Comparison of ENCODE assay signal across 11 cellular contexts in genomic region chr22:44665115-44665514, GRCh38. TPM values are rescaled to one million over a fixed set of nuclear protein-coding genes. Genes with fewer than 3 reads are reported as not detected.
A peak's percentile ranks its signal among the peaks of the same experiment; 100 is the strongest.
DNase-seq lines count a peak whose midpoint lies in the region; ATAC-seq, FAIRE-seq and TF ChIP-seq lines count a peak whose summit lies in the region.
"Had no signal": no experiment of that assay in that cellular context is flagged by ENCODE, and none has a peak within 500 bp of the region (broad histone marks: within the 10 kb centered on the region; RNA-seq: fewer than 3 reads in every experiment).

No MANE protein-coding gene starts in this region.

- H3K9me3 ChIP-seq in gastroesophageal sphincter, result no peaks in the 10 kb centered on the region
- no peaks in the 10 kb centered on the region for H3K9me3 ChIP-seq in osteoblast (ENCODE audit: low read depth, low read length)
- H3K9me3 ChIP-seq: tibial artery had no signal

- H3K36me3 ChIP-seq in gastroesophageal sphincter (no peaks in the 10 kb centered on the region), osteoblast (ENCODE audit: insufficient read depth, low read length) (no peaks in the 10 kb centered on the region)
- H3K36me3 ChIP-seq: tibial artery had no signal

- no peak overlapping the region for H3K4me2 ChIP-seq in osteoblast (ENCODE audit: insufficient read depth, low read length)

- no peak overlapping the region for H3K4me3 ChIP-seq in gastroesophageal sphincter
- H3K4me3 ChIP-seq in osteoblast (ENCODE audit: insufficient read depth, low read length), result no peak overlapping the region
- H3K4me3 ChIP-seq: tibial artery had no signal

- no peak for TF ChIP-seq EP300 in gastroesophageal sphincter (IDR thresholded peaks at IDR 0.05)

- H2AFZ ChIP-seq in osteoblast (ENCODE audit: low read length), result no peak overlapping the region

- no peaks in the 10 kb centered on the region for H3K79me2 ChIP-seq in osteoblast (ENCODE audit: insufficient read depth, low read length)

- DNase-seq in GF-D8 (lab: John Stamatoyannopoulos, UW), result peak; percentile 66
- DNase-seq in NOMO-1 treated with DMSO at 0.1 percent for 48 hours (lab: John Stamatoyannopoulos, UW; ENCODE audit: unreplicated experiment), result peak; percentile 10
- peak; percentile 41 for DNase-seq in osteoblast (ENCODE audit: insufficient read length, low spot score, missing footprints)
- DNase-seq in HTR-8/SVneo (ENCODE audit: insufficient read length, low spot score), result no peak
- DNase-seq in NAMALWA (ENCODE audit: low spot score), result no peak
- DNase-seq: activated T-cell treated with anti-CD3 and anti-CD28 coated beads for 4 hours; central memory CD4-positive, alpha-beta T cell; NCI-H526 had no signal

- peaks cover 31% of the 10 kb centered on the region for H3K27me3 ChIP-seq in gastroesophageal sphincter
- peaks cover 39% of the 10 kb centered on the region for H3K27me3 ChIP-seq in osteoblast (ENCODE audit: insufficient read depth, low read length)

- FAIRE-seq in HTR-8/SVneo (lab: Jason Lieb, UNC), result no peak

- no peak for TF ChIP-seq CTCF in gastroesophageal sphincter (IDR thresholded peaks at IDR 0.05)
- TF ChIP-seq CTCF in osteoblast (IDR thresholded peaks at IDR 0.05; ENCODE audit: extremely low read depth, low read depth, low read length), result no peak

- H3K27ac ChIP-seq in gastroesophageal sphincter (no peak overlapping the region), osteoblast (ENCODE audit: low read depth, low read length) (no peak overlapping the region)
- H3K27ac ChIP-seq: tibial artery had no signal

- WGBS in gastroesophageal sphincter (ENCODE audit: low coverage in 1 of 2), 2 donors, result 77 to 82% methylated on average over 5 to 8 of the region's 9 CpGs

- no peak for TF ChIP-seq POLR2A in gastroesophageal sphincter (IDR thresholded peaks at IDR 0.05)

- ATAC-seq in gastroesophageal sphincter (peak; percentile 44), HG03095 (IDR thresholded peaks at IDR 0.05; ENCODE audit: unreplicated experiment) (no peak)

- H3K4me1 ChIP-seq in gastroesophageal sphincter (peaks cover 0 to 54% (median 4%) of the 10 kb centered on the region in 3 donors), osteoblast (ENCODE audit: insufficient read depth, low read length) (no peaks in the 10 kb centered on the region)

- no peaks in the 10 kb centered on the region for H4K20me1 ChIP-seq in osteoblast (ENCODE audit: insufficient read depth, low read length)

RNA-seq across cellular contexts. Expression of gene PRR5, which starts 36.9 kb away (rescaled TPM):
- 1 to 10 TPM; 4.2 to 9.8 (median 7.1) TPM for total RNA-seq in gastroesophageal sphincter
- 13.0 and 14.8 TPM in 2 replicates for total RNA-seq in osteoblast

Comparison
In these comparisons a context has a peak if more than half of its experiments do, and no peak if none do; other contexts are left out.
1. DNase-seq: peak in GF-D8 (single experiment), NOMO-1 treated with DMSO at 0.1 percent for 48 hours (single experiment) and osteoblast (single experiment); none in HTR-8/SVneo (single experiment) and NAMALWA (single experiment).